In the genomic region with DNA sequence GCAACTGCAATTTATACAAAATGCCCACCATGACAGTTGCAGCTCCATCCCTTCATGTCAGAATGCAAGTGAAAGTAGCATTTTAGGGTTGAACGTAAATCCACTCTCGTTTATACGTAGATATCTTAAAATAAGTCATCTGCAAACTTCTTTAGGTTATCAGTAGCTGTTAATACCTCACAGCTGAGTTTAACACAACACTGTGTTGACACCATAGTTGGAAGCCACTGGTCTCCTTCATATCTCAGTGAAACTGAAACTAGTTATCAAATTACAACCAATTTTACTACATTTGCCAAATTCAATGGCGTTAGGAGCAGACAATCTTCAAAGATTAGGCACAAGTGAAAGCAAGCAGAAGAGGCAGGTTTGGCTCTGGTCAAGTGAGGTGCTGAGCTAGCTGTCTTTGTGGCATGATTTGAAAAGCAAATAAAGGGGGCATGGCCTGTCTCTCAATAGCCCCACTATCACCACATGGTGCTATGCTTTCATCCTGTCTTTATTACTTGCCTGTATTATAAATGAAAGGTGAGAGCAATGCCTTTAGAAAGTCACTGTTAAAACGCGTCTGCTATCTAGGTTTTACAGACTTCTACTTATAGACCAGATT, we compare ENCODE assay signal across 11 cellular contexts. TPM values are rescaled to one million over a fixed set of nuclear protein-coding genes. Genes with fewer than 3 reads are reported as not detected.
DNase-seq lines count a peak whose midpoint lies in the region; ATAC-seq, FAIRE-seq and TF ChIP-seq lines count a peak whose summit lies in the region.
"Had no signal": no experiment of that assay in that cellular context is flagged by ENCODE, and none has a peak within 500 bp of the region (broad histone marks: within the 10 kb centered on the region; RNA-seq: fewer than 3 reads in every experiment).

No MANE protein-coding gene starts in this region.

- H3K27ac ChIP-seq in right atrium auricular region (no peak overlapping the region), tibial artery (no peak overlapping the region)

- FAIRE-seq in urothelium cell line (lab: Jason Lieb, UNC): peak; percentile 5

- intact Hi-C loops in Right ventricle myocardium superior (cut with DNase I): no loop called here
- intact Hi-C loops in tibial artery (cut with DNase I; ENCODE audit: low total_unique reads): no loop called here

- no peak for TF ChIP-seq CTCF in right atrium auricular region (IDR thresholded peaks at IDR 0.05)
- TF ChIP-seq CTCF in tibial artery (IDR thresholded peaks at IDR 0.05): no peak

- H3K9me3 ChIP-seq in right atrium auricular region (no peaks in the 10 kb centered on the region), tibial artery (no peaks in the 10 kb centered on the region)

- no peak overlapping the region for H3K4me3 ChIP-seq in right atrium auricular region
- no peak overlapping the region for H3K4me3 ChIP-seq in tibial artery

- peaks cover 0 to 7% of the 10 kb centered on the region in 2 donors for H3K4me1 ChIP-seq in right atrium auricular region
- H3K4me1 ChIP-seq in tibial artery: peaks cover 0 to 22% (median 0%) of the 10 kb centered on the region in 4 donors

- no peaks in the 10 kb centered on the region for H3K36me3 ChIP-seq in right atrium auricular region
- no peaks in the 10 kb centered on the region for H3K36me3 ChIP-seq in tibial artery

- DNase-seq in Right ventricle myocardium superior (no peak), right atrium auricular region (ENCODE audit: low spot score) (no peak), NCI-H748 treated with DMSO at 0.1 percent for 48 hours (lab: John Stamatoyannopoulos, UW) (peak; percentile 51), urothelium cell line (ENCODE audit: low spot score) (no peak), cerebellar nuclear complex (lab: John Stamatoyannopoulos, UW) (no peak), tibial artery (no peak)
- DNase-seq: activated CD4-positive, alpha-beta T cell treated with anti-CD3 and anti-CD28 coated beads for 4 hours; hippocampal formation; occipital lobe had no signal

- H3K27me3 ChIP-seq in right atrium auricular region (no peaks in the 10 kb centered on the region), tibial artery (no peaks in the 10 kb centered on the region)

- ATAC-seq in Right ventricle myocardium superior (ENCODE audit: poor library complexity): peak; percentile 48
- ATAC-seq in HG02798 (IDR thresholded peaks at IDR 0.05; ENCODE audit: poor library complexity, unreplicated experiment): peak; percentile 68
- ATAC-seq in GM21723 (IDR thresholded peaks at IDR 0.05; ENCODE audit: unreplicated experiment): no peak

RNA-seq across cellular contexts. Expression of gene PPP3CA, which starts 12.3 kb away (rescaled TPM):
- total RNA-seq in Right ventricle myocardium superior (20.5 TPM), right atrium auricular region (10 to 100 TPM; 11.2 to 15.7 TPM)
